ENCODE assay signal across 15 cellular contexts in genomic region chr9:68668127-68668526, GRCh38. TPM values are rescaled to one million over a fixed set of nuclear protein-coding genes. Genes with fewer than 3 reads are reported as not detected.
DNase-seq lines count a peak whose midpoint lies in the region; TF ChIP-seq lines count a peak whose summit lies in the region.
"Had no signal": no experiment of that assay in that cellular context is flagged by ENCODE, and none has a peak within 500 bp of the region (broad histone marks: within the 10 kb centered on the region; RNA-seq: fewer than 3 reads in every experiment).

No MANE protein-coding gene starts in this region.

- H3K9me3 ChIP-seq in NT2/D1 (ENCODE audit: insufficient read depth, low read length) (no peaks in the 10 kb centered on the region), iPS-20b (ENCODE audit: insufficient read depth, low read depth, low read length) (no peaks in the 10 kb centered on the region), neural progenitor cell (ENCODE audit: low read depth) (no peaks in the 10 kb centered on the region)
- H3K9me3 ChIP-seq: BLaER1 treated with 17β-estradiol and CSF1 and Interleukin-3, amounts not matched to agents 10 nM and 100 nM had no signal

- intact Hi-C loops in head of caudate nucleus (cut with DNase I), result no loop called here

- H3K9ac ChIP-seq in NT2/D1 (ENCODE audit: insufficient read length, low read depth) (no peak overlapping the region), iPS-20b (ENCODE audit: low read depth, low read length) (no peak overlapping the region; the same call in 1 of the 2 replicates), neural progenitor cell (no peak overlapping the region)
- H3K9ac ChIP-seq: BLaER1 treated with 17β-estradiol and CSF1 and Interleukin-3, amounts not matched to agents 10 nM and 100 nM had no signal

- no peaks in the 10 kb centered on the region for H4K20me1 ChIP-seq in neural progenitor cell (ENCODE audit: low read depth)
- H4K20me1 ChIP-seq: BLaER1 treated with 17β-estradiol and CSF1 and Interleukin-3, amounts not matched to agents 10 nM and 100 nM had no signal

- H3K4me1 Mint-ChIP-seq in neural progenitor cell, result peaks cover 62% of the 10 kb centered on the region
- H3K4me1 Mint-ChIP-seq: CD8-positive, alpha-beta memory T cell had no signal

- H3K4me3 ChIP-seq in NT2/D1 (ENCODE audit: insufficient read length, low read depth) (no peak overlapping the region), iPS-20b (ENCODE audit: low read length) (peak overlapping the region; percentile 30; the same call in 1 of the 2 replicates), neural progenitor cell (no peak overlapping the region)
- H3K4me3 ChIP-seq: BLaER1 treated with 17β-estradiol and CSF1 and Interleukin-3, amounts not matched to agents 10 nM and 100 nM had no signal

- no peak for TF ChIP-seq CTCF in GM13976 (IDR thresholded peaks at IDR 0.05; ENCODE audit: borderline replicate concordance, control extremely low read depth, extremely low read depth, insufficient read depth, missing control alignments)
- no peak for TF ChIP-seq CTCF in neural progenitor cell (IDR thresholded peaks at IDR 0.05)

- H3K27ac ChIP-seq in iPS-20b (ENCODE audit: low read length), result no peak overlapping the region
- H3K27ac ChIP-seq in neural progenitor cell, result no peak overlapping the region
- H3K27ac ChIP-seq: BLaER1 treated with 17β-estradiol and CSF1 and Interleukin-3, amounts not matched to agents 10 nM and 100 nM; HL-60 had no signal

- peak overlapping the region; percentile 41 for H3K4me2 ChIP-seq in neural progenitor cell
- H3K4me2 ChIP-seq: BLaER1 treated with 17β-estradiol and CSF1 and Interleukin-3, amounts not matched to agents 10 nM and 100 nM had no signal

- H3K9me3 Mint-ChIP-seq in neural progenitor cell, result peaks cover 7% of the 10 kb centered on the region
- H3K9me3 Mint-ChIP-seq: CD8-positive, alpha-beta memory T cell had no signal

- no peaks in the 10 kb centered on the region for H3K27me3 Mint-ChIP-seq in neural progenitor cell (ENCODE audit: insufficient read depth, low read depth)

- H3K27ac Mint-ChIP-seq in neural progenitor cell, result peak overlapping the region; percentile 83

- no peak overlapping the region for H2AFZ ChIP-seq in neural progenitor cell (replicated peaks)

- peaks cover 5% of the 10 kb centered on the region for H3K36me3 Mint-ChIP-seq in neural progenitor cell
- H3K36me3 Mint-ChIP-seq: CD8-positive, alpha-beta memory T cell had no signal

- no peaks in the 10 kb centered on the region for H3K36me3 ChIP-seq in NT2/D1 (ENCODE audit: insufficient read depth, insufficient read length, low read length)
- H3K36me3 ChIP-seq in iPS-20b (ENCODE audit: insufficient read depth, low read depth, low read length), result no peaks in the 10 kb centered on the region
- H3K36me3 ChIP-seq in neural progenitor cell, result no peaks in the 10 kb centered on the region
- H3K36me3 ChIP-seq: BLaER1 treated with 17β-estradiol and CSF1 and Interleukin-3, amounts not matched to agents 10 nM and 100 nM had no signal

- H3K4me1 ChIP-seq in NT2/D1 (ENCODE audit: insufficient read depth, insufficient read length), result peaks cover 6% of the 10 kb centered on the region
- peaks cover 33% of the 10 kb centered on the region for H3K4me1 ChIP-seq in iPS-20b (ENCODE audit: insufficient read depth, low read length)
- H3K4me1 ChIP-seq in neural progenitor cell, result peaks cover 20% of the 10 kb centered on the region
- H3K4me1 ChIP-seq: BLaER1 treated with 17β-estradiol and CSF1 and Interleukin-3, amounts not matched to agents 10 nM and 100 nM had no signal

- H3K4me3 Mint-ChIP-seq in neural progenitor cell, result peak overlapping the region; percentile 14
- H3K4me3 Mint-ChIP-seq: CD8-positive, alpha-beta memory T cell had no signal

- H3K79me2 ChIP-seq in neural progenitor cell (ENCODE audit: low read depth), result no peaks in the 10 kb centered on the region

- H3K27me3 ChIP-seq in NT2/D1 (ENCODE audit: insufficient read depth, insufficient read length) (no peaks in the 10 kb centered on the region), iPS-20b (ENCODE audit: insufficient read depth, low read length) (no peaks in the 10 kb centered on the region), neural progenitor cell (no peaks in the 10 kb centered on the region)
- H3K27me3 ChIP-seq: BLaER1 treated with 17β-estradiol and CSF1 and Interleukin-3, amounts not matched to agents 10 nM and 100 nM had no signal

- peaks cover 10% of the 10 kb centered on the region for H3F3A ChIP-seq in neural progenitor cell (ENCODE audit: low read depth)

- DNase-seq in GM13976 (ENCODE audit: low spot score) (peak; percentile 11), NT2/D1 (ENCODE audit: low read depth, low spot score) (peak; percentile 81), neural progenitor cell (ENCODE audit: low spot score) (peak; percentile 19), SW 1271 (lab: John Stamatoyannopoulos, UW) (no peak), head of caudate nucleus (no peak), T-helper 2 cell (no peak)
- DNase-seq: CD8-positive, alpha-beta memory T cell; DMS79; NCI-H1436; NCI-H2081 treated with DMSO at 0.1 percent for 48 hours; NCI-H510A treated with DMSO at 0.1 percent for 48 hours had no signal

- in situ Hi-C loops in GM13976 (cut with MboI; ENCODE audit: low sequenced_read_pairs, unreplicated experiment), result no loop called here

RNA-seq across cellular contexts. Expression of gene PIP5K1B, which starts 36.9 kb away (rescaled TPM):
- total RNA-seq in neural progenitor cell (ENCODE audit: low replicate concordance), result 1.3 and 3.2 TPM in 2 replicates
- total RNA-seq: H4 had no signal

Comparison
In these comparisons a context has a peak if more than half of its experiments do, and no peak if none do; other contexts are left out.
1. DNase-seq: peak in GM13976 (single experiment), NT2/D1 (single experiment) and neural progenitor cell (single experiment); none in SW 1271 (0 of 2), head of caudate nucleus (0 of 42) and T-helper 2 cell (0 of 5).